ENCODE assay signal across 8 cellular contexts in genomic region chr15:31869640-31870335, GRCh38. TPM values are rescaled to one million over a fixed set of nuclear protein-coding genes. Genes with fewer than 3 reads are reported as not detected.
DNase-seq lines count a peak whose midpoint lies in the region; ATAC-seq and TF ChIP-seq lines count a peak whose summit lies in the region.

No MANE protein-coding gene starts in this region.

- peak in 3 of 4 donors; percentile 7 to 33 (median 26) for DNase-seq in body of pancreas
- DNase-seq in left lung = peak in 1 of 2 donors; percentile 81
- DNase-seq in suprapubic skin (ENCODE audit: low spot score in 2 of 2) = no peak
- no peak for DNase-seq in NCI-H2029 (lab: John Stamatoyannopoulos, UW)
- DNase-seq in CD1c-positive myeloid dendritic cell (ENCODE audit: extremely low spot score) = no peak

- H3K27ac ChIP-seq in body of pancreas = peak overlapping the region in 2 of 4 donors; percentile 42 to 43
- no peak overlapping the region for H3K27ac ChIP-seq in left lung
- no peak overlapping the region for H3K27ac ChIP-seq in suprapubic skin

- peaks cover 9% of the 10 kb centered on the region for H3K4me1 ChIP-seq in body of pancreas
- H3K4me1 ChIP-seq in left lung = peaks cover 0 to 11% of the 10 kb centered on the region in 2 donors
- peaks cover 13% of the 10 kb centered on the region for H3K4me1 ChIP-seq in suprapubic skin

- intact Hi-C loops in body of pancreas (cut with DNase I) = no loop called here
- intact Hi-C loops in left lung (cut with DNase I) = no loop called here

- H3K4me3 ChIP-seq in GM08714 (ENCODE audit: low read length) (peak overlapping the region; percentile 65; the same call in 1 of the 2 replicates), body of pancreas (peak overlapping the region in 1 of 2 donors; percentile 9), left lung (peak overlapping the region; percentile 30 to 53), suprapubic skin (peak overlapping the region; percentile 78)

- TF ChIP-seq EP300 in suprapubic skin (IDR thresholded peaks at IDR 0.05) = no peak

- ATAC-seq in HG03064 (IDR thresholded peaks at IDR 0.05; ENCODE audit: low read depth, unreplicated experiment) (peak; percentile 16), body of pancreas (peak; percentile 30), left lung (no peak), GM21825 (IDR thresholded peaks at IDR 0.05; ENCODE audit: unreplicated experiment) (no peak)

- TF ChIP-seq CTCF in body of pancreas (IDR thresholded peaks at IDR 0.05) (no peak), left lung (IDR thresholded peaks at IDR 0.05) (no peak), suprapubic skin (IDR thresholded peaks at IDR 0.05) (no peak)

- TF ChIP-seq POLR2A in body of pancreas (IDR thresholded peaks at IDR 0.05) (no peak), suprapubic skin (IDR thresholded peaks at IDR 0.05) (no peak)

- H3K27me3 ChIP-seq in body of pancreas (no peaks in the 10 kb centered on the region), left lung (peaks cover 0 to 15% of the 10 kb centered on the region in 2 donors), suprapubic skin (no peaks in the 10 kb centered on the region)

- no peaks in the 10 kb centered on the region for H3K36me3 ChIP-seq in body of pancreas (replicated peaks in 1 of 2; ENCODE audit: insufficient read depth in 1 of 2, low read depth in 2 of 2)
- H3K36me3 ChIP-seq in left lung = no peaks in the 10 kb centered on the region
- no peaks in the 10 kb centered on the region for H3K36me3 ChIP-seq in suprapubic skin

- H3K9me3 ChIP-seq in body of pancreas (no peaks in the 10 kb centered on the region), left lung (no peaks in the 10 kb centered on the region), suprapubic skin (no peaks in the 10 kb centered on the region)

- WGBS in body of pancreas, 2 donors = 0 to 1% methylated on average over 30 to 59 of the region's 65 CpGs
- 17% methylated on average over 3 of the region's 65 CpGs for WGBS in suprapubic skin

RNA-seq across cellular contexts. Expression of gene OTUD7A, which starts 0.7 kb away (rescaled TPM):
- 1 to 10 TPM; 3.1 to 6.6 TPM for total RNA-seq in body of pancreas
- 1 to 10 TPM in 1 of 2 donors, under 1 TPM in 1; 0.99 to 2.7 TPM for total RNA-seq in left lung
- total RNA-seq in suprapubic skin = 10 to 100 TPM in 2 of 4 donors, 1 to 10 TPM in 2; 9.4 to 13.8 (median 10.2) TPM

Comparison
In these comparisons a context has a peak if more than half of its experiments do, and no peak if none do; other contexts are left out.
1. ATAC-seq: peak in HG03064 (single experiment) and body of pancreas (single experiment); none in left lung (single experiment) and GM21825 (single experiment).
2. DNase-seq: peak in body of pancreas (3 of 4); none in suprapubic skin (0 of 2), NCI-H2029 (single experiment) and CD1c-positive myeloid dendritic cell (single experiment).